14 cellular contexts compared by ENCODE assay signal in genomic region chr14:102948698-102949061, GRCh38. TPM values are rescaled to one million over a fixed set of nuclear protein-coding genes. Genes with fewer than 3 reads are reported as not detected.
DNase-seq lines count a peak whose midpoint lies in the region; ATAC-seq and TF ChIP-seq lines count a peak whose summit lies in the region.
"Had no signal": no experiment of that assay in that cellular context is flagged by ENCODE, and none has a peak within 500 bp of the region (broad histone marks: within the 10 kb centered on the region; RNA-seq: fewer than 3 reads in every experiment).

No MANE protein-coding gene starts in this region.

- CTCF ChIA-PET in CD8-positive, alpha-beta T cell (lab: Charles Lee): no interaction called here

- TF ChIP-seq CTCF in CD8-positive, alpha-beta T cell (IDR thresholded peaks at IDR 0.05): no peak
- TF ChIP-seq CTCF in VCaP (conservative IDR thresholded peaks at IDR 0.05): no peak

- H3K27ac ChIP-seq in BLaER1 (peak overlapping the region; percentile 83), VCaP (peak overlapping the region; percentile 82)
- H3K27ac ChIP-seq in CD8-positive, alpha-beta T cell (ENCODE audit: low read depth, low read length): peak overlapping the region; percentile 60
- H3K27ac ChIP-seq: coronary artery, suprapubic skin had no signal

- DNase-seq in CD8-positive, alpha-beta T cell: no peak
- DNase-seq in memory B cell (ENCODE audit: low spot score in 2 of 2) (no peak), 8988T (no peak)
- DNase-seq: midbrain, NCI-H774, SK-N-SH had no signal

- H3K4me2 ChIP-seq in BLaER1: peak overlapping the region; percentile 88
- H3K4me2 ChIP-seq: GM23338, SK-N-SH had no signal

- POLR2A ChIA-PET in CD8-positive, alpha-beta T cell (lab: Charles Lee): interaction anchor here (1.2 kb wide), 1 partner anchor 31 kb away, joined by 3 read pairs; no protein-coding TSS in a partner anchor

- H3K4me3 ChIP-seq in BLaER1: 0 out of 2 replicates have a peak overlapping the region, but pooled peaks have one; percentile 14
- peak overlapping the region; percentile 30 for H3K4me3 ChIP-seq in CD8-positive, alpha-beta T cell (ENCODE audit: low read depth, low read length)
- H3K4me3 ChIP-seq: coronary artery, GM23338, suprapubic skin had no signal

- ATAC-seq in CD8-positive, alpha-beta T cell: no peak
- ATAC-seq in memory B cell (ENCODE audit: low read depth) (no peak), HG03457 (IDR thresholded peaks at IDR 0.05; ENCODE audit: unreplicated experiment) (no peak), HG03045 (IDR thresholded peaks at IDR 0.05; ENCODE audit: unreplicated experiment) (no peak)
- ATAC-seq: GM23338 had no signal

- H3K4me1 Mint-ChIP-seq in CD8-positive, alpha-beta T cell (ENCODE audit: low read depth): peaks cover 26% of the 10 kb centered on the region
- peaks cover 26% of the 10 kb centered on the region for H3K4me1 Mint-ChIP-seq in memory B cell
- H3K4me1 Mint-ChIP-seq: GM23338 had no signal

- H3K27me3 ChIP-seq in BLaER1: no peaks in the 10 kb centered on the region
- H3K27me3 ChIP-seq in CD8-positive, alpha-beta T cell (ENCODE audit: insufficient read depth, low read length): no peaks in the 10 kb centered on the region
- H3K27me3 ChIP-seq: suprapubic skin had no signal

- H3K36me3 Mint-ChIP-seq in CD8-positive, alpha-beta T cell: no peaks in the 10 kb centered on the region
- peaks cover 12% of the 10 kb centered on the region for H3K36me3 Mint-ChIP-seq in memory B cell

- peaks cover 53% of the 10 kb centered on the region for H3K4me1 ChIP-seq in BLaER1
- peaks cover 26% of the 10 kb centered on the region for H3K4me1 ChIP-seq in CD8-positive, alpha-beta T cell (ENCODE audit: insufficient read depth, low read length)
- H3K4me1 ChIP-seq: suprapubic skin had no signal

- intact Hi-C loops in CD8-positive, alpha-beta T cell (cut with DNase I, micrococcal nuclease): loop anchor here in 1 of 2 experiments (2.0 kb wide), 1 partner anchor 20 kb away; no protein-coding TSS in a partner anchor

- no peaks in the 10 kb centered on the region for H3K9me3 Mint-ChIP-seq in CD8-positive, alpha-beta T cell
- H3K9me3 Mint-ChIP-seq in memory B cell: no peaks in the 10 kb centered on the region
- H3K9me3 Mint-ChIP-seq: GM23338 had no signal

- H3K36me3 ChIP-seq in BLaER1: peaks cover 34% of the 10 kb centered on the region
- H3K36me3 ChIP-seq in CD8-positive, alpha-beta T cell (ENCODE audit: insufficient read depth, low read length): no peaks in the 10 kb centered on the region

- peak overlapping the region; percentile 23 for H3K4me3 Mint-ChIP-seq in CD8-positive, alpha-beta T cell
- peak overlapping the region; percentile 53 for H3K4me3 Mint-ChIP-seq in memory B cell
- H3K4me3 Mint-ChIP-seq: GM23338 had no signal

- H3K27me3 Mint-ChIP-seq in CD8-positive, alpha-beta T cell (ENCODE audit: low read depth): no peaks in the 10 kb centered on the region
- H3K27me3 Mint-ChIP-seq in memory B cell: no peaks in the 10 kb centered on the region

- H4K20me1 ChIP-seq in BLaER1: no peaks in the 10 kb centered on the region

- no peaks in the 10 kb centered on the region for H3K9me3 ChIP-seq in BLaER1
- H3K9me3 ChIP-seq in CD8-positive, alpha-beta T cell (ENCODE audit: low read length): no peaks in the 10 kb centered on the region
- H3K9me3 ChIP-seq: SK-N-SH, suprapubic skin had no signal

- peak overlapping the region; percentile 53 for H3K27ac Mint-ChIP-seq in CD8-positive, alpha-beta T cell
- peak overlapping the region; percentile 86 for H3K27ac Mint-ChIP-seq in memory B cell

- 0 out of 2 replicates have a peak overlapping the region, but pooled peaks have one; percentile 59 for H3K9ac ChIP-seq in BLaER1
- H3K9ac ChIP-seq: SK-N-SH had no signal

RNA-seq across cellular contexts. Expression of gene AMN, which starts 26.2 kb away (rescaled TPM):
- total RNA-seq in CD8-positive, alpha-beta T cell: 1 to 10 TPM; 4.0 to 4.3 TPM
- total RNA-seq: HT1080 had no signal
